In genomic region chrX:11143931-11144678, GRCh38 we compare ENCODE assay signal across 8 cellular contexts. TPM values are rescaled to one million over a fixed set of nuclear protein-coding genes. Genes with fewer than 3 reads are reported as not detected.
DNase-seq lines count a peak whose midpoint lies in the region; ATAC-seq and TF ChIP-seq lines count a peak whose summit lies in the region.

No MANE protein-coding gene starts in this region.

- H3K27ac ChIP-seq in lower lobe of right lung, result no peak overlapping the region

- H3K4me1 ChIP-seq in lower lobe of right lung, result no peaks in the 10 kb centered on the region

- H3K36me3 ChIP-seq in lower lobe of right lung, result no peaks in the 10 kb centered on the region

- H3K9me3 ChIP-seq in lower lobe of right lung, result no peaks in the 10 kb centered on the region

- no peak overlapping the region for H3K27ac Mint-ChIP-seq in WTC11
- no peak overlapping the region for H3K27ac Mint-ChIP-seq in stimulated activated memory B cell treated with anti-CD40 and anti-IgM and Interleukin-4, amounts not matched to agents 10 μg/mL and 1 μg/mL and 100 μg/mL, for 72 hours

- peak overlapping the region; percentile 14; the same call in 1 of the 2 replicates for H3K4me3 Mint-ChIP-seq in WTC11
- H3K4me3 Mint-ChIP-seq in stimulated activated memory B cell treated with anti-CD40 and anti-IgM and Interleukin-4, amounts not matched to agents 10 μg/mL and 1 μg/mL and 100 μg/mL, for 72 hours, result no peak overlapping the region

- intact Hi-C loops in lower lobe of right lung (cut with DNase I), result no loop called here

- TF ChIP-seq CTCF in WTC11 (IDR thresholded peaks at IDR 0.05), result peak; percentile 52; the same call in 1 of the 2 replicates
- peak; percentile 60 for TF ChIP-seq CTCF in lower lobe of right lung (IDR thresholded peaks at IDR 0.05)

- H3K27me3 Mint-ChIP-seq in WTC11 (ENCODE audit: low read depth), result no peaks in the 10 kb centered on the region; the same call in 1 of the 2 replicates
- H3K27me3 Mint-ChIP-seq in stimulated activated memory B cell treated with anti-CD40 and anti-IgM and Interleukin-4, amounts not matched to agents 10 μg/mL and 1 μg/mL and 100 μg/mL, for 72 hours, result no peaks in the 10 kb centered on the region

- no peaks in the 10 kb centered on the region for H3K9me3 Mint-ChIP-seq in WTC11
- H3K9me3 Mint-ChIP-seq in stimulated activated memory B cell treated with anti-CD40 and anti-IgM and Interleukin-4, amounts not matched to agents 10 μg/mL and 1 μg/mL and 100 μg/mL, for 72 hours, result no peaks in the 10 kb centered on the region

- peak; percentile 92 for ATAC-seq in GM18517 (IDR thresholded peaks at IDR 0.05; ENCODE audit: unreplicated experiment)
- ATAC-seq in HG03095 (IDR thresholded peaks at IDR 0.05; ENCODE audit: unreplicated experiment), result peak; percentile 77
- ATAC-seq in WTC11, result peak; percentile 75
- peak; percentile 62 to 85 for ATAC-seq in lower lobe of right lung
- peak; percentile 71 for ATAC-seq in stimulated activated memory B cell treated with anti-CD40 and anti-IgM and Interleukin-4, amounts not matched to agents 10 μg/mL and 1 μg/mL and 100 μg/mL, for 72 hours

- no peaks in the 10 kb centered on the region for H3K36me3 Mint-ChIP-seq in WTC11
- H3K36me3 Mint-ChIP-seq in stimulated activated memory B cell treated with anti-CD40 and anti-IgM and Interleukin-4, amounts not matched to agents 10 μg/mL and 1 μg/mL and 100 μg/mL, for 72 hours, result no peaks in the 10 kb centered on the region

- CTCF ChIA-PET in WTC11 (lab: Charles Lee), result no interaction called here

- POLR2A ChIA-PET in WTC11 (lab: Charles Lee), result no interaction called here

- no peaks in the 10 kb centered on the region for H3K27me3 ChIP-seq in lower lobe of right lung (ENCODE audit: low read depth)

- no peak overlapping the region for H3K4me3 ChIP-seq in lower lobe of right lung

- DNase-seq in AG20443 (ENCODE audit: low spot score) (peak; percentile 65), NCI-H2171 (lab: John Stamatoyannopoulos, UW) (peak; percentile 51), WTC11 (ENCODE audit: low spot score) (peak; percentile 24), dermis microvascular lymphatic vessel endothelial cell (ENCODE audit: low read depth in 2 of 2) (peak; percentile 66 to 77), lower lobe of right lung (no peak)

- peaks cover 13% of the 10 kb centered on the region for H3K4me1 Mint-ChIP-seq in WTC11
- no peaks in the 10 kb centered on the region for H3K4me1 Mint-ChIP-seq in stimulated activated memory B cell treated with anti-CD40 and anti-IgM and Interleukin-4, amounts not matched to agents 10 μg/mL and 1 μg/mL and 100 μg/mL, for 72 hours

TF ChIP-seq in WTC11, 78 proteins besides CTCF, POLR2A, EP300 and RAD21:
- TF ChIP-seq PRRX2 (CRISPR knock-in tag; IDR thresholded peaks at IDR 0.05) (no peak), TEAD1 (CRISPR knock-in tag; IDR thresholded peaks at IDR 0.05) (no peak), ATF2 (CRISPR knock-in tag; IDR thresholded peaks at IDR 0.05; ENCODE audit: borderline replicate concordance, low read depth) (no peak), MLX (CRISPR knock-in tag; IDR thresholded peaks at IDR 0.05) (no peak), FOXP1 (CRISPR knock-in tag; IDR thresholded peaks at IDR 0.05; ENCODE audit: borderline replicate concordance) (no peak), TP53 (CRISPR knock-in tag; IDR thresholded peaks at IDR 0.05) (no peak), ATF3 (CRISPR knock-in tag; conservative IDR thresholded peaks at IDR 0.05) (no peak), ZNF121 (CRISPR knock-in tag; IDR thresholded peaks at IDR 0.05) (no peak), ZNF396 (CRISPR knock-in tag; IDR thresholded peaks at IDR 0.05; ENCODE audit: borderline replicate concordance) (no peak)

RNA-seq across cellular contexts. Expression of gene HCCS, which starts 33.0 kb away (rescaled TPM):
- total RNA-seq in WTC11 (2021), result 25.6 to 28.0 TPM (median 26.1 TPM) in 3 replicates
- 16.2 and 20.1 TPM in 2 replicates for total RNA-seq in dermis microvascular lymphatic vessel endothelial cell
- 19.5 TPM for total RNA-seq in lower lobe of right lung
